20 cellular contexts compared by ENCODE assay signal in genomic region chr1:53557830-53558784, GRCh38.
DNase-seq lines count a peak whose midpoint lies in the region; ATAC-seq and TF ChIP-seq lines count a peak whose summit lies in the region.
"Had no signal": no experiment of that assay in that cellular context is flagged by ENCODE, and none has a peak within 500 bp of the region (broad histone marks: within the 10 kb centered on the region; RNA-seq: fewer than 3 reads in every experiment).

No MANE protein-coding gene starts in this region.

- H3K9me3 ChIP-seq in tibial artery: no peaks in the 10 kb centered on the region

- no peaks in the 10 kb centered on the region for H3K36me3 ChIP-seq in tibial artery

- no peaks in the 10 kb centered on the region for H3K36me3 Mint-ChIP-seq in WTC11
- no peaks in the 10 kb centered on the region for H3K36me3 Mint-ChIP-seq in endothelial cell (ENCODE audit: low read depth, unreplicated experiment)

- no peak overlapping the region for H3K27ac Mint-ChIP-seq in WTC11
- no peak overlapping the region for H3K27ac Mint-ChIP-seq in endothelial cell (ENCODE audit: unreplicated experiment)

- no peak overlapping the region for H3K4me3 ChIP-seq in tibial artery

- H3K4me1 Mint-ChIP-seq in WTC11 (peaks cover 7% of the 10 kb centered on the region), endothelial cell (ENCODE audit: unreplicated experiment) (peaks cover 6% of the 10 kb centered on the region)

- H3K4me3 Mint-ChIP-seq in WTC11 (no peak overlapping the region), endothelial cell (ENCODE audit: unreplicated experiment) (no peak overlapping the region)

- H3K4me1 ChIP-seq in tibial artery: no peaks in the 10 kb centered on the region

- H3K9me3 Mint-ChIP-seq in WTC11: no peaks in the 10 kb centered on the region
- no peaks in the 10 kb centered on the region for H3K9me3 Mint-ChIP-seq in endothelial cell (ENCODE audit: unreplicated experiment)

- peaks cover 9% of the 10 kb centered on the region for H3K27me3 Mint-ChIP-seq in WTC11 (ENCODE audit: low read depth)
- peaks cover 2% of the 10 kb centered on the region for H3K27me3 Mint-ChIP-seq in endothelial cell (ENCODE audit: unreplicated experiment)

- TF ChIP-seq CTCF in WTC11 (IDR thresholded peaks at IDR 0.05) (no peak), tibial artery (IDR thresholded peaks at IDR 0.05) (no peak), endothelial cell (IDR thresholded peaks at IDR 0.05; ENCODE audit: unreplicated experiment) (no peak)

- POLR2A ChIA-PET in WTC11 (lab: Charles Lee): no interaction called here

- peaks cover 0 to 28% of the 10 kb centered on the region in 2 donors for H3K27me3 ChIP-seq in tibial artery

- intact Hi-C loops in tibial artery (cut with DNase I; ENCODE audit: low total_unique reads): no loop called here

- DNase-seq in activated effector memory CD4-positive, alpha-beta T cell treated with anti-CD3 and anti-CD28 coated beads, Interleukin-2, amount 50 U/mL, for 16 hours: peak; percentile 48
- no peak for DNase-seq in activated effector memory CD4-positive, alpha-beta T cell treated with Interleukin-2 at 50 U/mL for 16 hours
- DNase-seq in WTC11 (ENCODE audit: low spot score): peak; percentile 11
- peak; percentile 70 for DNase-seq in left kidney (ENCODE audit: low read depth, low spot score)
- peak; percentile 11 to 31 for DNase-seq in tibial artery
- DNase-seq in endothelial cell (ENCODE audit: low spot score): no peak
- DNase-seq: activated CD4-positive, alpha-beta T cell treated with anti-CD3 and anti-CD28 coated beads for 1 hour; C1 segment of cervical spinal cord; Calu3; effector CD8-positive, alpha-beta T cell; mammary epithelial cell; MV-4-11; NCI-H2171 treated with DMSO at 0.1 percent for 48 hours; NCI-H526; occipital lobe; T-helper 9 cell had no signal

- CTCF ChIA-PET in WTC11 (lab: Charles Lee): interaction anchor here (1.5 kb wide), 1 partner anchor 124 kb away, joined by 3 read pairs; no protein-coding TSS in a partner anchor

- H3K27ac ChIP-seq in tibial artery: no peak overlapping the region
- H3K27ac ChIP-seq: KMS-11, RWPE1 had no signal

- no peak for ATAC-seq in WTC11
- ATAC-seq in GM21786 (IDR thresholded peaks at IDR 0.05; ENCODE audit: unreplicated experiment): no peak
- no peak for ATAC-seq in GM18498 (IDR thresholded peaks at IDR 0.05; ENCODE audit: unreplicated experiment)

TF ChIP-seq in WTC11, 78 proteins besides CTCF, POLR2A, EP300 and RAD21:
- TF ChIP-seq NFATC4 (CRISPR knock-in tag; IDR thresholded peaks at IDR 0.05): no peak
- no peak for TF ChIP-seq GABPB1 (CRISPR knock-in tag; IDR thresholded peaks at IDR 0.05)
- TF ChIP-seq, protein P1, sequence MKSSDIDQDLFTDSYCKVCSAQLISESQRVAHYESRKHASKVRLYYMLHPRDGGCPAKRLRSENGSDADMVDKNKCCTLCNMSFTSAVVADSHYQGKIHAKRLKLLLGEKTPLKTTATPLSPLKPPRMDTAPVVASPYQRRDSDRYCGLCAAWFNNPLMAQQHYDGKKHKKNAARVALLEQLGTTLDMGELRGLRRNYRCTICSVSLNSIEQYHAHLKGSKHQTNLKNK (CRISPR knock-in tag; IDR thresholded peaks at IDR 0.05): no peak
- no peak for TF ChIP-seq GTF2I (CRISPR knock-in tag; conservative IDR thresholded peaks at IDR 0.05)
- no peak for TF ChIP-seq TCF7 (CRISPR knock-in tag; IDR thresholded peaks at IDR 0.05; ENCODE audit: low read depth)
- TF ChIP-seq, protein P2, sequence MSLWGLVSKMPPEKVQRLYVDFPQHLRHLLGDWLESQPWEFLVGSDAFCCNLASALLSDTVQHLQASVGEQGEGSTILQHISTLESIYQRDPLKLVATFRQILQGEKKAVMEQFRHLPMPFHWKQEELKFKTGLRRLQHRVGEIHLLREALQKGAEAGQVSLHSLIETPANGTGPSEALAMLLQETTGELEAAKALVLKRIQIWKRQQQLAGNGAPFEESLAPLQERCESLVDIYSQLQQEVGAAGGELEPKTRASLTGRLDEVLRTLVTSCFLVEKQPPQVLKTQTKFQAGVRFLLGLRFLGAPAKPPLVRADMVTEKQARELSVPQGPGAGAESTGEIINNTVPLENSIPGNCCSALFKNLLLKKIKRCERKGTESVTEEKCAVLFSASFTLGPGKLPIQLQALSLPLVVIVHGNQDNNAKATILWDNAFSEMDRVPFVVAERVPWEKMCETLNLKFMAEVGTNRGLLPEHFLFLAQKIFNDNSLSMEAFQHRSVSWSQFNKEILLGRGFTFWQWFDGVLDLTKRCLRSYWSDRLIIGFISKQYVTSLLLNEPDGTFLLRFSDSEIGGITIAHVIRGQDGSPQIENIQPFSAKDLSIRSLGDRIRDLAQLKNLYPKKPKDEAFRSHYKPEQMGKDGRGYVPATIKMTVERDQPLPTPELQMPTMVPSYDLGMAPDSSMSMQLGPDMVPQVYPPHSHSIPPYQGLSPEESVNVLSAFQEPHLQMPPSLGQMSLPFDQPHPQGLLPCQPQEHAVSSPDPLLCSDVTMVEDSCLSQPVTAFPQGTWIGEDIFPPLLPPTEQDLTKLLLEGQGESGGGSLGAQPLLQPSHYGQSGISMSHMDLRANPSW (CRISPR knock-in tag; conservative IDR thresholded peaks at IDR 0.05; ENCODE audit: low read depth): no peak

Comparison
In these comparisons a context has a peak if more than half of its experiments do, and no peak if none do; other contexts are left out.
1. DNase-seq: peak in activated effector memory CD4-positive, alpha-beta T cell treated with anti-CD3 and anti-CD28 coated beads, Interleukin-2, amount 50 U/mL, for 16 hours (single experiment), WTC11 (single experiment), left kidney (single experiment) and tibial artery (2 of 2); none in activated effector memory CD4-positive, alpha-beta T cell treated with Interleukin-2 at 50 U/mL for 16 hours (single experiment) and endothelial cell (single experiment).